Comparison of ENCODE assay signal across 8 cellular contexts in the genomic region with DNA sequence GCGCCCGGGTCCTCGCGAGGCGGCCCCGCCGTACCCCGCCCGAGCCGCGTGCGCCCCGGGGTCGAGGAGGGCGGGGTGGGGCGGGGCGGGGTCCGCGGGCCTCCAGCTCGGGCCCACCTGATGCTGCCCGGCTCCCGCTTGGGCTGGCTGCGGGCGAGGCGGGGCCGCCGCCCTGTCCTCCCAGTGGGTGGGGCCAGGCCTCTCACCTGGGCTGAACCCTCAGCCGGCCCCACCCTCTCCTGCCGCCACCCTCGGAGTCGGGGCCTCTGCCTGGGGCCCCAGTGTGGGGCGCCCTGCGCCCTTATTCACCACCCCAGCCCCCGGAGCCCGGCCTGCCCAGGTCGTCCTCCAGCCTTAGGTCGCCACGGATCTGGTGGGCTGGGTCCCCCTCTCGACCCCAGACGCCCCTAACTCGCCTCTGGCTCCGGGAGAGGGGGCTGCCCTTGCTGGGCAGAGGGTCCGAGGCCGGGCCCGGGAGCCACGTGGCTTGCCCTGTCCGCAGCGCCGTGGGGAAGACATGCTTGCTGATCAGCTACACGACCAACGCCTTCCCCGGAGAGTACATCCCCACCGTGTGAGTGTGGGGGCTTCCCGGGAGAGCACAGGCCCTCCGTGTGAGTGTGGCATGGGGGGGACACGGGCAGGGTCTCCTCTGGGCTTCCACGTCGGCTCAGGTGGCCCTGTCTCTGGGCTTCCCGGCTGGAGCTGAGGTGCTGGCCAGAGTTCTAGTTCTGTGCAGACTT. TPM values are rescaled to one million over a fixed set of nuclear protein-coding genes. Genes with fewer than 3 reads are reported as not detected.
DNase-seq lines count a peak whose midpoint lies in the region; ATAC-seq and TF ChIP-seq lines count a peak whose summit lies in the region.

No MANE protein-coding gene starts in this region.

- H3K4me1 ChIP-seq in iPS DF 6.9 (ENCODE audit: control insufficient read depth, insufficient read depth, low read length) = peaks cover 5% of the 10 kb centered on the region; the same call in 1 of the 2 replicates
- H3K4me1 ChIP-seq in thoracic aorta (ENCODE audit: control insufficient read depth in 1 of 2, low read depth in 2 of 2) = peaks cover 13 to 30% of the 10 kb centered on the region in 2 donors

- ATAC-seq in thoracic aorta (ENCODE audit: insufficient number of reproducible peaks, low FRiP score, low read depth) = no peak
- ATAC-seq in HG03159 (IDR thresholded peaks at IDR 0.05; ENCODE audit: unreplicated experiment) = no peak
- no peak for ATAC-seq in HG03521 (IDR thresholded peaks at IDR 0.05; ENCODE audit: unreplicated experiment)

- no peaks in the 10 kb centered on the region for H3K27me3 ChIP-seq in iPS DF 6.9 (ENCODE audit: control insufficient read depth, insufficient read depth, low read length)
- no peaks in the 10 kb centered on the region for H3K27me3 ChIP-seq in thoracic aorta (replicated peaks; ENCODE audit: insufficient read depth)

- no CpG with 5 or more reads among the region's 59 CpGs for WGBS in iPS DF 6.9 (ENCODE audit: insufficient coverage, insufficient read length)

- TF ChIP-seq CTCF in GM12864 (IDR thresholded peaks at IDR 0.05; ENCODE audit: low read depth, low read length, missing control alignments) (no peak), thoracic aorta (IDR thresholded peaks at IDR 0.05) (no peak)

- peak overlapping the region; percentile 14; the same call in 1 of the 2 replicates for H3K4me3 ChIP-seq in GM12864 (ENCODE audit: low read depth, low read length)
- H3K4me3 ChIP-seq in iPS DF 6.9 (ENCODE audit: low read length) = peak overlapping the region; percentile 65
- peak overlapping the region; percentile 42 for H3K4me3 ChIP-seq in thoracic aorta

- H3K9me3 ChIP-seq in iPS DF 6.9 (ENCODE audit: control insufficient read depth, insufficient read depth, low read length) = no peaks in the 10 kb centered on the region
- H3K9me3 ChIP-seq in thoracic aorta = no peaks in the 10 kb centered on the region

- DNase-seq in GM12864 (ENCODE audit: low read depth) (no peak), NCI-H1930 (lab: John Stamatoyannopoulos, UW) (peak; percentile 52 to 59), iPS DF 6.9 (ENCODE audit: low read depth, low spot score) (no peak), thoracic aorta (ENCODE audit: low spot score) (no peak)
- peak; percentile 32 for DNase-seq in activated T-helper 9 cell treated with anti-CD3 and anti-CD28 coated beads, Interleukin-2, amount 50 U/mL, for 16 hours (ENCODE audit: low read depth)
- DNase-seq in activated CD4-positive, CD25-positive, alpha-beta regulatory T cell treated with anti-CD3 and anti-CD28 coated beads, Interleukin-2, amount 50 U/mL, for 72 hours = no peak

- no peak overlapping the region for H3K27ac ChIP-seq in iPS DF 6.9 (ENCODE audit: low read length)
- no peak overlapping the region for H3K27ac ChIP-seq in thoracic aorta

- H3K36me3 ChIP-seq in iPS DF 6.9 (ENCODE audit: control insufficient read depth, insufficient read depth, low read length) = peaks cover 2% of the 10 kb centered on the region; the same call in 1 of the 2 replicates
- no peaks in the 10 kb centered on the region for H3K36me3 ChIP-seq in thoracic aorta

RNA-seq across cellular contexts. Expression of gene RAC3, which starts 0.6 kb away (rescaled TPM):
- total RNA-seq in thoracic aorta = 1 to 10 TPM in 1 of 2 donors, not detected in 1; 1.8 TPM

RNA-seq across cellular contexts. Expression of gene DCXR, which starts 5.4 kb away (rescaled TPM):
- total RNA-seq in thoracic aorta = 10 to 100 TPM; 33.9 to 87.1 TPM

RNA-seq across cellular contexts. Expression of gene LRRC45, which starts 9.0 kb away (rescaled TPM):
- total RNA-seq in thoracic aorta = 10 to 100 TPM in 1 of 2 donors, 1 to 10 TPM in 1; 6.1 to 14.2 TPM

RNA-seq across cellular contexts. Expression of gene CENPX, which starts 9.4 kb away (rescaled TPM):
- total RNA-seq in thoracic aorta = 10 to 100 TPM; 31.4 to 40.4 TPM

RNA-seq across cellular contexts. Expression of gene RFNG, which starts 19.6 kb away (rescaled TPM):
- 10 to 100 TPM; 39.9 to 45.3 TPM for total RNA-seq in thoracic aorta

Comparison
In these comparisons a context has a peak if more than half of its experiments do, and no peak if none do; other contexts are left out.
1. DNase-seq: peak in NCI-H1930 (2 of 2) and activated T-helper 9 cell treated with anti-CD3 and anti-CD28 coated beads, Interleukin-2, amount 50 U/mL, for 16 hours (single experiment); none in GM12864 (single experiment), iPS DF 6.9 (single experiment), thoracic aorta (single experiment) and activated CD4-positive, CD25-positive, alpha-beta regulatory T cell treated with anti-CD3 and anti-CD28 coated beads, Interleukin-2, amount 50 U/mL, for 72 hours (single experiment).
2. H3K4me3 ChIP-seq: peak in every context shown above with its lines; median percentile 65 in iPS DF 6.9; 42 in thoracic aorta; 14 in GM12864.